Comparison of ENCODE assay signal across 13 cellular contexts in genomic region chr14:68771631-68772030, GRCh38. TPM values are rescaled to one million over a fixed set of nuclear protein-coding genes. Genes with fewer than 3 reads are reported as not detected.
DNase-seq lines count a peak whose midpoint lies in the region; ATAC-seq and TF ChIP-seq lines count a peak whose summit lies in the region.
"Had no signal": no experiment of that assay in that cellular context is flagged by ENCODE, and none has a peak within 500 bp of the region (broad histone marks: within the 10 kb centered on the region; RNA-seq: fewer than 3 reads in every experiment).

No MANE protein-coding gene starts in this region.

- H3K27me3 ChIP-seq in right lobe of liver, result no peaks in the 10 kb centered on the region
- no peaks in the 10 kb centered on the region for H3K27me3 ChIP-seq in thyroid gland
- H3K27me3 ChIP-seq: breast epithelium, tibial artery had no signal

- CTCF ChIA-PET in activated CD8-positive, alpha-beta memory T cell treated with anti-CD3 and anti-CD28 coated beads, Interleukin-2, amount 10 ng/mL, durations not matched to agents 7 days and 5 days (lab: Charles Lee), result interaction anchor here (1.3 kb wide), 1 partner anchor 18 kb away, joined by 7 read pairs; no protein-coding TSS in a partner anchor

- H3K36me3 Mint-ChIP-seq in activated CD8-positive, alpha-beta memory T cell treated with anti-CD3 and anti-CD28 coated beads, Interleukin-2, amount 10 ng/mL, durations not matched to agents 7 days and 5 days, result peaks cover 8% of the 10 kb centered on the region

- DNase-seq in activated CD8-positive, alpha-beta memory T cell treated with anti-CD3 and anti-CD28 coated beads, Interleukin-2, amount 10 ng/mL, durations not matched to agents 7 days and 5 days, result no peak
- DNase-seq in activated CD8-positive, alpha-beta memory T cell treated with anti-CD3 and anti-CD28 coated beads for 24 hours, result no peak
- DNase-seq in caudate nucleus (lab: John Stamatoyannopoulos, UW), result peak in 1 of 61 donors; percentile 9
- peak in 1 of 3 donors; percentile 47 for DNase-seq in right lobe of liver
- DNase-seq in thyroid gland, result no peak
- no peak for DNase-seq in ureter (ENCODE audit: low spot score)
- DNase-seq in activated gamma-delta T cell treated with Interleukin-2 at 50 U/mL for 16 hours, result no peak
- DNase-seq: activated CD4-positive, alpha-beta T cell treated with anti-CD3 and anti-CD28 coated beads for 1 hour; foreskin fibroblast; NCI-H187 had no signal

- H3K4me1 Mint-ChIP-seq in activated CD8-positive, alpha-beta memory T cell treated with anti-CD3 and anti-CD28 coated beads, Interleukin-2, amount 10 ng/mL, durations not matched to agents 7 days and 5 days, result peaks cover 16% of the 10 kb centered on the region

- H3K4me3 ChIP-seq in right lobe of liver (no peak overlapping the region), thyroid gland (replicated peaks in 1 of 3) (no peak overlapping the region)
- H3K4me3 ChIP-seq: breast epithelium, tibial artery had no signal

- H3K4me3 Mint-ChIP-seq in activated CD8-positive, alpha-beta memory T cell treated with anti-CD3 and anti-CD28 coated beads, Interleukin-2, amount 10 ng/mL, durations not matched to agents 7 days and 5 days, result no peak overlapping the region

- H3K9me3 ChIP-seq in right lobe of liver (no peaks in the 10 kb centered on the region), thyroid gland (no peaks in the 10 kb centered on the region)
- H3K9me3 ChIP-seq: tibial artery had no signal

- no peak overlapping the region for H3K27ac Mint-ChIP-seq in activated CD8-positive, alpha-beta memory T cell treated with anti-CD3 and anti-CD28 coated beads, Interleukin-2, amount 10 ng/mL, durations not matched to agents 7 days and 5 days

- peak overlapping the region; percentile 32 for H3K27ac ChIP-seq in caudate nucleus (ENCODE audit: low read depth, low read length)
- peak overlapping the region; percentile 26 to 43 (median 40) for H3K27ac ChIP-seq in right lobe of liver
- H3K27ac ChIP-seq in thyroid gland, result peak overlapping the region in 2 of 3 donors; percentile 14 to 25
- H3K27ac ChIP-seq: tibial artery had no signal

- peaks cover 3% of the 10 kb centered on the region for H3K9me3 Mint-ChIP-seq in activated CD8-positive, alpha-beta memory T cell treated with anti-CD3 and anti-CD28 coated beads, Interleukin-2, amount 10 ng/mL, durations not matched to agents 7 days and 5 days (ENCODE audit: low read depth)

- H3K36me3 ChIP-seq in right lobe of liver (no peaks in the 10 kb centered on the region), thyroid gland (no peaks in the 10 kb centered on the region)
- H3K36me3 ChIP-seq: breast epithelium, tibial artery had no signal

- intact Hi-C loops in right lobe of liver (cut with DNase I) (loop anchor here in 1 of 2 donors (10.0 kb wide), 1 partner anchor 47 kb away; no protein-coding TSS in a partner anchor), thyroid gland (cut with DNase I) (no loop called here)

- H3K27me3 Mint-ChIP-seq in activated CD8-positive, alpha-beta memory T cell treated with anti-CD3 and anti-CD28 coated beads, Interleukin-2, amount 10 ng/mL, durations not matched to agents 7 days and 5 days, result no peaks in the 10 kb centered on the region

- no peak for TF ChIP-seq POLR2A in right lobe of liver (IDR thresholded peaks at IDR 0.05)
- no peak for TF ChIP-seq POLR2A in thyroid gland (IDR thresholded peaks at IDR 0.05)

- no peaks in the 10 kb centered on the region for H3K4me1 ChIP-seq in right lobe of liver
- H3K4me1 ChIP-seq in thyroid gland, result peaks cover 0 to 6% of the 10 kb centered on the region in 2 donors
- H3K4me1 ChIP-seq: breast epithelium had no signal

- peak; percentile 60 for ATAC-seq in activated CD8-positive, alpha-beta memory T cell treated with anti-CD3 and anti-CD28 coated beads, Interleukin-2, amount 10 ng/mL, durations not matched to agents 7 days and 5 days
- ATAC-seq in right lobe of liver, result peak; percentile 59 to 76 (median 72)
- no peak for ATAC-seq in esophagus mucosa

- WGBS in right lobe of liver (ENCODE audit: insufficient coverage, low coverage, low lambda C conversion rate, missing lambda C conversion rate), result 42% methylated on average over 4 of the region's 10 CpGs
- WGBS in thyroid gland, 2 donors, result 44 to 51% methylated on average over 9 to 10 of the region's 10 CpGs

- TF ChIP-seq CTCF in right lobe of liver (IDR thresholded peaks at IDR 0.05) (no peak), thyroid gland (IDR thresholded peaks at IDR 0.05) (no peak)

RNA-seq across cellular contexts. Expression of gene ZFP36L1, which starts 21.2 kb away (rescaled TPM):
- total RNA-seq in activated CD8-positive, alpha-beta memory T cell treated with anti-CD3 and anti-CD28 coated beads, Interleukin-2, amount 10 ng/mL, durations not matched to agents 7 days and 5 days, result 10 to 100 TPM; 53.6 to 85.6 TPM
- total RNA-seq in right lobe of liver (100 to 1,000 TPM; 109 to 298 (median 218) TPM), thyroid gland (100 to 1,000 TPM in 3 of 4 donors, 10 to 100 TPM in 1; 96.9 to 274 (median 127) TPM), ureter (393 TPM), esophagus mucosa (151 TPM)
